Comparison of ENCODE assay signal across 4 cellular contexts in the genomic region with DNA sequence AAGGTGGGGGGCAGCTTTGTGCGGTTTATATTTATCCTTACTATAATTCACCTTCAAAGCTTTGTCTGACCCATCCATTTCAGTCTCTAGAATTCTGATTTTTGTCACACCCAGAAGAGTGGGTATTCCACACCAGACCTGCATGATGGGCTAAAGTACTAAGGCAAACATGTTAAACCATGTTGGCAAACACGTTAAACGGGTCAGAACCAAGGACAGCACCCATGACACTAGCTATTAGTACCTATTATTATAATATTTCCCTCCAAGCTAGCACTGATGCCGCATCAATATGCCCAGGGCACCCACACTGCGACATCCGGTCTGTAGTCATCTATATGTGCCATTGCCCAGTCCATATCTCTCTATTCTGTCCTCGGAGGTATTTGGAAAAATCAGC.
TF ChIP-seq lines count a peak whose summit lies in the region.

No MANE protein-coding gene starts in this region.

TF ChIP-seq in liver, 16 proteins besides CTCF, POLR2A, EP300 and RAD21 (continued from another document):
- TF ChIP-seq, protein P1, sequence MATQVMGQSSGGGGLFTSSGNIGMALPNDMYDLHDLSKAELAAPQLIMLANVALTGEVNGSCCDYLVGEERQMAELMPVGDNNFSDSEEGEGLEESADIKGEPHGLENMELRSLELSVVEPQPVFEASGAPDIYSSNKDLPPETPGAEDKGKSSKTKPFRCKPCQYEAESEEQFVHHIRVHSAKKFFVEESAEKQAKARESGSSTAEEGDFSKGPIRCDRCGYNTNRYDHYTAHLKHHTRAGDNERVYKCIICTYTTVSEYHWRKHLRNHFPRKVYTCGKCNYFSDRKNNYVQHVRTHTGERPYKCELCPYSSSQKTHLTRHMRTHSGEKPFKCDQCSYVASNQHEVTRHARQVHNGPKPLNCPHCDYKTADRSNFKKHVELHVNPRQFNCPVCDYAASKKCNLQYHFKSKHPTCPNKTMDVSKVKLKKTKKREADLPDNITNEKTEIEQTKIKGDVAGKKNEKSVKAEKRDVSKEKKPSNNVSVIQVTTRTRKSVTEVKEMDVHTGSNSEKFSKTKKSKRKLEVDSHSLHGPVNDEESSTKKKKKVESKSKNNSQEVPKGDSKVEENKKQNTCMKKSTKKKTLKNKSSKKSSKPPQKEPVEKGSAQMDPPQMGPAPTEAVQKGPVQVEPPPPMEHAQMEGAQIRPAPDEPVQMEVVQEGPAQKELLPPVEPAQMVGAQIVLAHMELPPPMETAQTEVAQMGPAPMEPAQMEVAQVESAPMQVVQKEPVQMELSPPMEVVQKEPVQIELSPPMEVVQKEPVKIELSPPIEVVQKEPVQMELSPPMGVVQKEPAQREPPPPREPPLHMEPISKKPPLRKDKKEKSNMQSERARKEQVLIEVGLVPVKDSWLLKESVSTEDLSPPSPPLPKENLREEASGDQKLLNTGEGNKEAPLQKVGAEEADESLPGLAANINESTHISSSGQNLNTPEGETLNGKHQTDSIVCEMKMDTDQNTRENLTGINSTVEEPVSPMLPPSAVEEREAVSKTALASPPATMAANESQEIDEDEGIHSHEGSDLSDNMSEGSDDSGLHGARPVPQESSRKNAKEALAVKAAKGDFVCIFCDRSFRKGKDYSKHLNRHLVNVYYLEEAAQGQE (IDR thresholded peaks at IDR 0.05), result peak; percentile 81

TF ChIP-seq in HepG2, 621 proteins besides CTCF, POLR2A, EP300 and RAD21 (continued from another document):
- TF ChIP-seq, protein P1 (IDR thresholded peaks at IDR 0.05; ENCODE audit: borderline replicate concordance in 1 of 2, low read depth in 1 of 2, low read length in 2 of 2), result peak in 1 of 2 experiments; percentile 81; a peak in 2 of 4 replicates

TF ChIP-seq in HEK293, 187 proteins besides CTCF, POLR2A, EP300 and RAD21 (continued from another document):
- TF ChIP-seq, protein P1 (tag by site-specific recombination; IDR thresholded peaks at IDR 0.05), result peak; percentile 89
- no peak for TF ChIP-seq ZNF266 (tag by site-specific recombination; IDR thresholded peaks at IDR 0.05; ENCODE audit: low read depth)
- no peak for TF ChIP-seq SCRT1 (tag by site-specific recombination; IDR thresholded peaks at IDR 0.05; ENCODE audit: borderline replicate concordance)
- no peak for TF ChIP-seq ZNF354C (tag by site-specific recombination; IDR thresholded peaks at IDR 0.05; ENCODE audit: borderline replicate concordance, low read depth)
TF ChIP-seq in HEK293: peak in this region for 1.

TF ChIP-seq in PFSK-1, 5 proteins besides CTCF, POLR2A, EP300 and RAD21 (continued from another document):
- TF ChIP-seq, protein P1 (IDR thresholded peaks at IDR 0.05; ENCODE audit: insufficient read depth in 1 of 2, low read depth in 2 of 2, low read length in 2 of 2), result peak; percentile 62 to 88; a peak in 3 of 4 replicates
TF ChIP-seq in PFSK-1: peak in this region for 1.
